In genomic region chr7:133255461-133255860, GRCh38 we compare ENCODE assay signal across 24 cellular contexts. TPM values are rescaled to one million over a fixed set of nuclear protein-coding genes. Genes with fewer than 3 reads are reported as not detected.
A peak's percentile ranks its signal among the peaks of the same experiment; 100 is the strongest.
DNase-seq lines count a peak whose midpoint lies in the region; ATAC-seq and TF ChIP-seq lines count a peak whose summit lies in the region.
"Had no signal": no experiment of that assay in that cellular context is flagged by ENCODE, and none has a peak within 500 bp of the region (broad histone marks: within the 10 kb centered on the region; RNA-seq: fewer than 3 reads in every experiment).

No MANE protein-coding gene starts in this region.

- H3K27me3 Mint-ChIP-seq in Calu3 (ENCODE audit: unreplicated experiment) (no peaks in the 10 kb centered on the region), neural crest cell (ENCODE audit: low read depth) (no peaks in the 10 kb centered on the region)
- H3K27me3 Mint-ChIP-seq in effector memory CD8-positive, alpha-beta T cell, result no peaks in the 10 kb centered on the region
- H3K27me3 Mint-ChIP-seq: activated CD4-positive, alpha-beta memory T cell treated with anti-CD3 and anti-CD28 coated beads, Interleukin-2, amount 10 ng/mL, durations not matched to agents 7 days and 5 days; stimulated activated memory B cell treated with anti-CD40 and anti-IgM and Interleukin-4, amounts not matched to agents 10 μg/mL and 1 μg/mL and 100 μg/mL, for 72 hours had no signal

- peaks cover 14% of the 10 kb centered on the region for H3K4me1 Mint-ChIP-seq in Calu3 (ENCODE audit: low read depth, unreplicated experiment)
- H3K4me1 Mint-ChIP-seq in effector memory CD8-positive, alpha-beta T cell (ENCODE audit: low read depth in 2 of 2), result peaks cover 15 to 34% of the 10 kb centered on the region in 2 donors
- peaks cover 38% of the 10 kb centered on the region for H3K4me1 Mint-ChIP-seq in neural crest cell

- no peaks in the 10 kb centered on the region for H3K4me1 ChIP-seq in uterus
- H3K4me1 ChIP-seq: Caco-2, testis had no signal

- no TSS peak for BruUV-seq in Calu3 (replicated peaks; lab: Mats Ljungman, UMichigan)

- H3K36me3 ChIP-seq in uterus, result no peaks in the 10 kb centered on the region
- H3K36me3 ChIP-seq: left ventricle myocardium inferior, vagina had no signal

- CTCF ChIA-PET in Calu3 (lab: Charles Lee), result no interaction called here

- no peak for DNase-seq in Calu3
- DNase-seq in MV-4-11 (lab: John Stamatoyannopoulos, UW), result peak; percentile 73
- no peak for DNase-seq in effector memory CD8-positive, alpha-beta T cell
- no peak for DNase-seq in neural crest cell (ENCODE audit: low read depth, low spot score)
- no peak for DNase-seq in GM10266 (ENCODE audit: extremely low spot score)
- no peak for DNase-seq in uterus
- no peak for DNase-seq in activated gamma-delta T cell (lab: John Stamatoyannopoulos, UW)
- DNase-seq: activated CD4-positive, alpha-beta memory T cell treated with anti-CD3 and anti-CD28 coated beads, Interleukin-2, amount 10 ng/mL, durations not matched to agents 7 days and 5 days; activated CD4-positive, CD25-positive, alpha-beta regulatory T cell; activated gamma-delta T cell treated with Interleukin-2 at 50 U/mL for 16 hours; amygdala; Caco-2; cortex of kidney; left ventricle myocardium inferior; NCI-H1436; NCI-H510A treated with DMSO at 0.1 percent for 48 hours; NK-92 treated with Interleukin-12 subunit alpha and Interleukin-12 subunit beta, amount 100 ng/mL, for 24 hours; stimulated activated CD4-positive, alpha-beta T cell treated with anti-CD3 and anti-CD28 coated beads, Interleukin-1b, Interleukin-23, amount 100 ng/mL, for 48 hours; testis had no signal

- H3K9me3 Mint-ChIP-seq in Calu3 (ENCODE audit: low read depth, unreplicated experiment) (no peaks in the 10 kb centered on the region), neural crest cell (no peaks in the 10 kb centered on the region)
- no peaks in the 10 kb centered on the region for H3K9me3 Mint-ChIP-seq in effector memory CD8-positive, alpha-beta T cell
- H3K9me3 Mint-ChIP-seq: activated CD4-positive, alpha-beta memory T cell treated with anti-CD3 and anti-CD28 coated beads, Interleukin-2, amount 10 ng/mL, durations not matched to agents 7 days and 5 days; GM23338; stimulated activated memory B cell treated with anti-CD40 and anti-IgM and Interleukin-4, amounts not matched to agents 10 μg/mL and 1 μg/mL and 100 μg/mL, for 72 hours had no signal

- H3K27ac Mint-ChIP-seq in Calu3 (ENCODE audit: unreplicated experiment), result peak overlapping the region; percentile 32
- H3K27ac Mint-ChIP-seq in effector memory CD8-positive, alpha-beta T cell, result peak overlapping the region; percentile 3 to 38
- no peak overlapping the region for H3K27ac Mint-ChIP-seq in neural crest cell (ENCODE audit: unreplicated experiment)
- H3K27ac Mint-ChIP-seq: activated CD4-positive, alpha-beta memory T cell treated with anti-CD3 and anti-CD28 coated beads, Interleukin-2, amount 10 ng/mL, durations not matched to agents 7 days and 5 days; GM23338; stimulated activated memory B cell treated with anti-CD40 and anti-IgM and Interleukin-4, amounts not matched to agents 10 μg/mL and 1 μg/mL and 100 μg/mL, for 72 hours had no signal

- no peak for TF ChIP-seq CTCF in Calu3 (IDR thresholded peaks at IDR 0.05; ENCODE audit: unreplicated experiment)
- no peak for TF ChIP-seq CTCF in neural crest cell (conservative IDR thresholded peaks at IDR 0.05)
- TF ChIP-seq CTCF in GM10266 (IDR thresholded peaks at IDR 0.05; ENCODE audit: control insufficient read depth, insufficient read depth, low read depth, missing control alignments), result no peak
- TF ChIP-seq CTCF in uterus (IDR thresholded peaks at IDR 0.05), result no peak

- TF ChIP-seq POLR2A in uterus (IDR thresholded peaks at IDR 0.05), result no peak

- intact Hi-C loops in Calu3 (cut with micrococcal nuclease; ENCODE audit: unreplicated experiment) (loop anchor here (10.0 kb wide), 1 partner anchor 599 kb away; no protein-coding TSS in a partner anchor), uterus (cut with DNase I; ENCODE audit: low total_unique reads) (no loop called here)

- no peaks in the 10 kb centered on the region for H3K27me3 ChIP-seq in uterus
- H3K27me3 ChIP-seq: hepatocyte, testis, vagina had no signal

- no peak overlapping the region for H3K4me3 ChIP-seq in uterus
- H3K4me3 ChIP-seq: GM23338, hepatocyte, left ventricle myocardium inferior, skin epidermis, testis, vagina had no signal

- H3K4me3 Mint-ChIP-seq in Calu3 (ENCODE audit: low read depth, unreplicated experiment) (no peak overlapping the region), neural crest cell (peak overlapping the region; percentile 96)
- H3K4me3 Mint-ChIP-seq in effector memory CD8-positive, alpha-beta T cell, result no peak overlapping the region
- H3K4me3 Mint-ChIP-seq: activated CD4-positive, alpha-beta memory T cell treated with anti-CD3 and anti-CD28 coated beads, Interleukin-2, amount 10 ng/mL, durations not matched to agents 7 days and 5 days; GM23338 had no signal

- no peaks in the 10 kb centered on the region for H3K9me3 ChIP-seq in uterus
- H3K9me3 ChIP-seq: Caco-2, left ventricle myocardium inferior, testis, vagina had no signal

- no peak overlapping the region for H3K27ac ChIP-seq in uterus
- H3K27ac ChIP-seq: hepatocyte, left ventricle myocardium inferior, skin epidermis, testis, vagina had no signal

- no peak for ATAC-seq in effector memory CD8-positive, alpha-beta T cell (replicated peaks)
- ATAC-seq: GM23338; stimulated activated memory B cell treated with anti-CD40 and anti-IgM and Interleukin-4, amounts not matched to agents 10 μg/mL and 1 μg/mL and 100 μg/mL, for 72 hours had no signal

- H3K36me3 Mint-ChIP-seq in Calu3 (ENCODE audit: insufficient read depth, unreplicated experiment) (peaks cover 21% of the 10 kb centered on the region), neural crest cell (ENCODE audit: low read depth) (no peaks in the 10 kb centered on the region)
- peaks cover 13% of the 10 kb centered on the region for H3K36me3 Mint-ChIP-seq in effector memory CD8-positive, alpha-beta T cell (ENCODE audit: insufficient read depth)

RNA-seq across cellular contexts. Expression of gene EXOC4, which starts 2.6 kb away (rescaled TPM):
- total RNA-seq in Calu3 (2022), result 91.9 and 92.0 TPM in 2 replicates
- 76.6 and 79.7 TPM in 2 replicates for total RNA-seq in neural crest cell
- total RNA-seq in uterus, result 100 to 1,000 TPM in 2 of 4 donors, 10 to 100 TPM in 2; 27.2 to 126 (median 65.4) TPM
